Comparison of ENCODE assay signal across 9 cellular contexts in the genomic region with DNA sequence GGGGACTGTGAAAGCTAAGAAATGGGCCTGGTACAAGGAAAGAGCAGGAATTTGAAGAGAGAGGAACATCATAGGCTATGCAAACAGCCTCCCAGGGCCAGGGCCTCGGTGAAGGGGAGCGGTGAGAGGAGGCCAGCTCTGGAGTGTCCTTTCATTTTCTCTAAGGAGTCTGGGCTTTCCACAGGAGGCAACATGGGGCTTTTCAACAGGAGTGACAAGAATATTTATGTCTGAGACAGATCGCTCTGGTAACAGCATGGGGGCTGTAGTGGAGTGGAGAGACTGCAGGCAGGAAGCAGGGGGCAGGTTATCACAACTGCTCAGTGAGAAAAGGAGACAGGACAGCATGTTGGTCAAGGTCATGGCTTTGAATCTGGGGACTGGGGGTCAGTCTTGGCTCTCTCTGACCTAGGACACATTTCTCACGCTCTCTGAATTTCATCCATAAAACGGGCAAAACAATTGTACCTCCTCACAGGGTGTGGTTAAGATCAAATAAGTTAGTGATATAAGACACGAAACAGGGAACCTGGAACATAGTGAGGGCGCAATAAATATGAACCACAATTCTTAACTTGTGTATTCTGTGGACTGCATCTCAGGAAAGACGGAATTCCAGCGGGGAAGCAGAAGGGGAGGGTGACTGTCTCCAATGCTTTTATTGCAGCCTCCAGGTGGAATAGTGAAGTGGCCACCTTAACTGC. TPM values are rescaled to one million over a fixed set of nuclear protein-coding genes. Genes with fewer than 3 reads are reported as not detected.
DNase-seq lines count a peak whose midpoint lies in the region; ATAC-seq and FAIRE-seq lines count a peak whose summit lies in the region.
"Had no signal": no experiment of that assay in that cellular context is flagged by ENCODE, and none has a peak within 500 bp of the region (broad histone marks: within the 10 kb centered on the region; RNA-seq: fewer than 3 reads in every experiment).

No MANE protein-coding gene starts in this region.

- H3K27ac ChIP-seq in right cardiac atrium (ENCODE audit: low read length) = peak overlapping the region; percentile 90
- H3K27ac ChIP-seq in skeletal muscle tissue (ENCODE audit: low read depth, low read length) = peak overlapping the region; percentile 54

- H3K4me3 Mint-ChIP-seq in activated T-helper 17 cell treated with anti-CD3 and anti-CD28 coated beads, Interleukin-2, amount 50 U/mL, for 72 hours = no peak overlapping the region

- H3K9me3 ChIP-seq in right cardiac atrium (ENCODE audit: control insufficient read depth, low read length) (no peaks in the 10 kb centered on the region), skeletal muscle tissue (ENCODE audit: control insufficient read depth in 3 of 3, low read length in 3 of 3) (no peaks in the 10 kb centered on the region)

- H3K27ac Mint-ChIP-seq in activated T-helper 17 cell treated with anti-CD3 and anti-CD28 coated beads, Interleukin-2, amount 50 U/mL, for 72 hours = peak overlapping the region; percentile 74

- H3K36me3 ChIP-seq in skeletal muscle tissue (ENCODE audit: control insufficient read depth in 3 of 3, insufficient read depth in 3 of 3, low read length in 3 of 3) = no peaks in the 10 kb centered on the region

- H3K4me1 ChIP-seq in right cardiac atrium (ENCODE audit: control insufficient read depth, insufficient read depth, low read length) = peaks cover 15% of the 10 kb centered on the region
- peaks cover 39 to 58% (median 50%) of the 10 kb centered on the region in 3 donors for H3K4me1 ChIP-seq in skeletal muscle tissue (ENCODE audit: control insufficient read depth in 3 of 3, insufficient read depth in 3 of 3, low read length in 3 of 3)

- ATAC-seq in activated T-helper 17 cell treated with anti-CD3 and anti-CD28 coated beads, Interleukin-2, amount 50 U/mL, for 72 hours (replicated peaks) = no peak
- ATAC-seq in right cardiac atrium (peak; percentile 6 to 7), HG03135 (IDR thresholded peaks at IDR 0.05; ENCODE audit: unreplicated experiment) (no peak)

- H3K27me3 ChIP-seq in right cardiac atrium (ENCODE audit: control insufficient read depth, insufficient read depth) (no peaks in the 10 kb centered on the region), skeletal muscle tissue (ENCODE audit: control insufficient read depth in 3 of 3, insufficient read depth in 3 of 3, low read length in 3 of 3) (no peaks in the 10 kb centered on the region)

- 62% methylated on average over 9 of the region's 9 CpGs for WGBS in right cardiac atrium

- FAIRE-seq in HTR-8/SVneo (lab: Jason Lieb, UNC) = peak; percentile 4

- H3K4me1 Mint-ChIP-seq in activated T-helper 17 cell treated with anti-CD3 and anti-CD28 coated beads, Interleukin-2, amount 50 U/mL, for 72 hours = peaks cover 8% of the 10 kb centered on the region

- H3K36me3 Mint-ChIP-seq in activated T-helper 17 cell treated with anti-CD3 and anti-CD28 coated beads, Interleukin-2, amount 50 U/mL, for 72 hours (ENCODE audit: low read depth) = no peaks in the 10 kb centered on the region

- intact Hi-C loops in right cardiac atrium (cut with DNase I) = loop anchor here in 2 of 4 donors (5.0 to 10.0 kb wide), 2 partner anchors 52 to 110 kb away; a partner anchor contains a TSS

- H3K9me3 Mint-ChIP-seq in activated T-helper 17 cell treated with anti-CD3 and anti-CD28 coated beads, Interleukin-2, amount 50 U/mL, for 72 hours = no peaks in the 10 kb centered on the region

- H3K4me3 ChIP-seq in right cardiac atrium (ENCODE audit: low read length) (no peak overlapping the region), skeletal muscle tissue (ENCODE audit: low read length in 3 of 3) (no peak overlapping the region)

- peak overlapping the region; percentile 3 to 60 (median 11) for H3K9ac ChIP-seq in skeletal muscle tissue (ENCODE audit: low read depth in 1 of 3, low read length in 3 of 3)

- DNase-seq in HTR-8/SVneo (ENCODE audit: insufficient read length, low spot score) (no peak), right cardiac atrium (no peak), NCI-H1436 treated with DMSO at 0.1 percent for 48 hours (lab: John Stamatoyannopoulos, UW) (no peak), COLO829 (ENCODE audit: low spot score) (no peak), HUDEP-2 (lab: John Stamatoyannopoulos, UW; ENCODE audit: unreplicated experiment in 76 of 76) (no peak)
- DNase-seq: stimulated activated CD4-positive, alpha-beta T cell treated with anti-CD3 and anti-CD28 coated beads, Interleukin-12 subunit alpha, Interleukin-12 subunit beta, amount 100 ng/mL, for 4 hours had no signal

- H3K27me3 Mint-ChIP-seq in activated T-helper 17 cell treated with anti-CD3 and anti-CD28 coated beads, Interleukin-2, amount 50 U/mL, for 72 hours = no peaks in the 10 kb centered on the region

RNA-seq across cellular contexts. Expression of a gene that starts 49.9 kb away (rescaled TPM):
- 10 to 100 TPM; 20.4 to 24.8 TPM for total RNA-seq in activated T-helper 17 cell treated with anti-CD3 and anti-CD28 coated beads, Interleukin-2, amount 50 U/mL, for 72 hours
- total RNA-seq in right cardiac atrium (100 to 1,000 TPM; 196 to 248 (median 227) TPM), skeletal muscle tissue (14.1 TPM)
- polyA plus RNA-seq in right cardiac atrium = 176 TPM

RNA-seq across cellular contexts. Expression of a gene that starts 50.3 kb away (rescaled TPM):
- under 1 TPM in 1 of 2 donors, not detected in 1; 0.58 TPM for total RNA-seq in activated T-helper 17 cell treated with anti-CD3 and anti-CD28 coated beads, Interleukin-2, amount 50 U/mL, for 72 hours
- 1 to 10 TPM; 1.4 to 3.2 (median 2.3) TPM for total RNA-seq in right cardiac atrium
- polyA plus RNA-seq in right cardiac atrium = 1.5 TPM
- 1.0 TPM for total RNA-seq in skeletal muscle tissue

Comparison
In these comparisons a context has a peak if more than half of its experiments do, and no peak if none do; other contexts are left out.
1. ATAC-seq: peak in right cardiac atrium (2 of 2); none in activated T-helper 17 cell treated with anti-CD3 and anti-CD28 coated beads, Interleukin-2, amount 50 U/mL, for 72 hours (single experiment) and HG03135 (single experiment).
2. RNA of a gene that starts 49.9 kb away (total RNA-seq): 196 to 248 TPM in right cardiac atrium; 20.4 to 24.8 TPM in activated T-helper 17 cell treated with anti-CD3 and anti-CD28 coated beads, Interleukin-2, amount 50 U/mL, for 72 hours and 14.1 TPM in skeletal muscle tissue (single experiment); every median in the first group is over 4 times any median in the second.